Comparison of ENCODE assay signal across 17 cellular contexts in genomic region chr7:16026253-16027020, GRCh38.
A peak's percentile ranks its signal among the peaks of the same experiment; 100 is the strongest.
DNase-seq lines count a peak whose midpoint lies in the region; ATAC-seq, FAIRE-seq and TF ChIP-seq lines count a peak whose summit lies in the region.
"Had no signal": no experiment of that assay in that cellular context is flagged by ENCODE, and none has a peak within 500 bp of the region (broad histone marks: within the 10 kb centered on the region; RNA-seq: fewer than 3 reads in every experiment).

No MANE protein-coding gene starts in this region.

- TF ChIP-seq EP300 in stomach (IDR thresholded peaks at IDR 0.05): no peak

- H3K27me3 Mint-ChIP-seq in WTC11 (ENCODE audit: low read depth): no peaks in the 10 kb centered on the region
- H3K27me3 Mint-ChIP-seq: stimulated activated memory B cell treated with anti-CD40 and anti-IgM and Interleukin-4, amounts not matched to agents 10 μg/mL and 1 μg/mL and 100 μg/mL, for 72 hours had no signal

- H3K4me3 ChIP-seq in breast epithelium: no peak overlapping the region
- no peak overlapping the region for H3K4me3 ChIP-seq in left ventricle myocardium inferior
- no peak overlapping the region for H3K4me3 ChIP-seq in rectal smooth muscle tissue (ENCODE audit: low read length)
- H3K4me3 ChIP-seq in stomach: no peak overlapping the region
- H3K4me3 ChIP-seq: esophagus squamous epithelium, GM12878 had no signal

- H3K9me3 ChIP-seq in breast epithelium (no peaks in the 10 kb centered on the region), left ventricle myocardium inferior (replicated peaks) (no peaks in the 10 kb centered on the region), stomach (no peaks in the 10 kb centered on the region)
- H3K9me3 ChIP-seq: esophagus squamous epithelium, neutrophil had no signal

- H3K4me1 ChIP-seq in breast epithelium (no peaks in the 10 kb centered on the region), left ventricle myocardium inferior (peaks cover 71% of the 10 kb centered on the region), rectal smooth muscle tissue (ENCODE audit: control insufficient read depth, insufficient read depth, low read length) (peaks cover 20% of the 10 kb centered on the region), stomach (peaks cover 0 to 8% (median 1%) of the 10 kb centered on the region in 4 donors)

- H3K27ac ChIP-seq in breast epithelium: peak overlapping the region; percentile 21 to 32
- peak overlapping the region; percentile 69 for H3K27ac ChIP-seq in left ventricle myocardium inferior (replicated peaks)
- peak overlapping the region; percentile 28 for H3K27ac ChIP-seq in rectal smooth muscle tissue (ENCODE audit: low read depth, low read length)
- no peak overlapping the region for H3K27ac ChIP-seq in stomach
- H3K27ac ChIP-seq: neutrophil had no signal

- no peak overlapping the region for H3K27ac Mint-ChIP-seq in WTC11
- H3K27ac Mint-ChIP-seq: stimulated activated memory B cell treated with anti-CD40 and anti-IgM and Interleukin-4, amounts not matched to agents 10 μg/mL and 1 μg/mL and 100 μg/mL, for 72 hours had no signal

- CTCF ChIA-PET in WTC11 (lab: Charles Lee): interaction anchor here (1.2 kb wide), 1 partner anchor 305 kb away, joined by 3 read pairs; no protein-coding TSS in a partner anchor

- no peaks in the 10 kb centered on the region for H3K9me3 Mint-ChIP-seq in WTC11
- H3K9me3 Mint-ChIP-seq: stimulated activated memory B cell treated with anti-CD40 and anti-IgM and Interleukin-4, amounts not matched to agents 10 μg/mL and 1 μg/mL and 100 μg/mL, for 72 hours had no signal

- H3K36me3 Mint-ChIP-seq in WTC11: no peaks in the 10 kb centered on the region
- H3K36me3 Mint-ChIP-seq: stimulated activated memory B cell treated with anti-CD40 and anti-IgM and Interleukin-4, amounts not matched to agents 10 μg/mL and 1 μg/mL and 100 μg/mL, for 72 hours had no signal

- TF ChIP-seq POLR2A in H54 (IDR thresholded peaks at IDR 0.05; ENCODE audit: low read depth, low read length) (no peak), breast epithelium (IDR thresholded peaks at IDR 0.05) (no peak), stomach (IDR thresholded peaks at IDR 0.05) (no peak)

- intact Hi-C loops in breast epithelium (cut with DNase I; ENCODE audit: low total_unique reads) (no loop called here), left ventricle myocardium inferior (cut with micrococcal nuclease) (no loop called here), stomach (cut with DNase I; ENCODE audit: low total_unique reads) (no loop called here)

- POLR2A ChIA-PET in WTC11 (lab: Charles Lee): no interaction called here

- peak; percentile 69 for FAIRE-seq in H54 (lab: Jason Lieb, UNC)
- FAIRE-seq: GM12878, GM19239 had no signal

- H3K36me3 ChIP-seq in breast epithelium (no peaks in the 10 kb centered on the region), left ventricle myocardium inferior (no peaks in the 10 kb centered on the region), rectal smooth muscle tissue (ENCODE audit: control insufficient read depth, insufficient read depth, low read length) (no peaks in the 10 kb centered on the region), stomach (no peaks in the 10 kb centered on the region)
- H3K36me3 ChIP-seq: esophagus squamous epithelium, neutrophil had no signal

- H3K27me3 ChIP-seq in breast epithelium (no peaks in the 10 kb centered on the region), left ventricle myocardium inferior (ENCODE audit: low read depth) (no peaks in the 10 kb centered on the region), rectal smooth muscle tissue (ENCODE audit: control insufficient read depth, insufficient read depth, low read length) (no peaks in the 10 kb centered on the region), stomach (no peaks in the 10 kb centered on the region)
- H3K27me3 ChIP-seq: esophagus squamous epithelium, neutrophil had no signal

- TF ChIP-seq CTCF in breast epithelium (IDR thresholded peaks at IDR 0.05) (no peak), left ventricle myocardium inferior (IDR thresholded peaks at IDR 0.05; ENCODE audit: borderline replicate concordance) (no peak), stomach (IDR thresholded peaks at IDR 0.05) (no peak), WTC11 (IDR thresholded peaks at IDR 0.05) (no peak)

- ATAC-seq in WTC11: no peak
- ATAC-seq: GM12878 had no signal

- DNase-seq in H54 (ENCODE audit: insufficient read length, low spot score) (no peak), breast epithelium (ENCODE audit: low spot score in 2 of 2) (no peak), left ventricle myocardium inferior (peak; percentile 31), stomach (no peak), GF-D8 (lab: John Stamatoyannopoulos, UW) (no peak), WTC11 (ENCODE audit: low spot score) (no peak)
- no peak for DNase-seq in activated CD8-positive, alpha-beta memory T cell treated with anti-CD3 and anti-CD28 coated beads, Interleukin-2, amount 50 U/mL, for 48 hours
- DNase-seq: cerebellar nuclear complex; DMS79; esophagus squamous epithelium; NCI-H1417 treated with DMSO at 0.1 percent for 48 hours; stimulated activated CD4-positive, alpha-beta T cell treated with anti-CD3 and anti-CD28 coated beads, Interleukin-2, amount 100 ng/mL, for 48 hours had no signal

- 68 to 74% (median 72%) methylated on average over 10 of the region's 10 CpGs for WGBS in stomach, 5 donors

- peaks cover 13% of the 10 kb centered on the region for H3K4me1 Mint-ChIP-seq in WTC11
- H3K4me1 Mint-ChIP-seq: stimulated activated memory B cell treated with anti-CD40 and anti-IgM and Interleukin-4, amounts not matched to agents 10 μg/mL and 1 μg/mL and 100 μg/mL, for 72 hours had no signal

- no peak overlapping the region for H3K9ac ChIP-seq in rectal smooth muscle tissue (ENCODE audit: low read length)

- H3K4me3 Mint-ChIP-seq in WTC11: no peak overlapping the region
- H3K4me3 Mint-ChIP-seq: stimulated activated memory B cell treated with anti-CD40 and anti-IgM and Interleukin-4, amounts not matched to agents 10 μg/mL and 1 μg/mL and 100 μg/mL, for 72 hours had no signal

TF ChIP-seq in WTC11, 78 proteins besides CTCF, POLR2A, EP300 and RAD21:
- TF ChIP-seq ZNF396 (CRISPR knock-in tag; IDR thresholded peaks at IDR 0.05; ENCODE audit: borderline replicate concordance) (no peak), EMX1 (CRISPR knock-in tag; IDR thresholded peaks at IDR 0.05) (no peak), TCF7 (CRISPR knock-in tag; IDR thresholded peaks at IDR 0.05; ENCODE audit: low read depth) (no peak), HMGXB4 (CRISPR knock-in tag; IDR thresholded peaks at IDR 0.05) (no peak)
- TF ChIP-seq, protein P1, sequence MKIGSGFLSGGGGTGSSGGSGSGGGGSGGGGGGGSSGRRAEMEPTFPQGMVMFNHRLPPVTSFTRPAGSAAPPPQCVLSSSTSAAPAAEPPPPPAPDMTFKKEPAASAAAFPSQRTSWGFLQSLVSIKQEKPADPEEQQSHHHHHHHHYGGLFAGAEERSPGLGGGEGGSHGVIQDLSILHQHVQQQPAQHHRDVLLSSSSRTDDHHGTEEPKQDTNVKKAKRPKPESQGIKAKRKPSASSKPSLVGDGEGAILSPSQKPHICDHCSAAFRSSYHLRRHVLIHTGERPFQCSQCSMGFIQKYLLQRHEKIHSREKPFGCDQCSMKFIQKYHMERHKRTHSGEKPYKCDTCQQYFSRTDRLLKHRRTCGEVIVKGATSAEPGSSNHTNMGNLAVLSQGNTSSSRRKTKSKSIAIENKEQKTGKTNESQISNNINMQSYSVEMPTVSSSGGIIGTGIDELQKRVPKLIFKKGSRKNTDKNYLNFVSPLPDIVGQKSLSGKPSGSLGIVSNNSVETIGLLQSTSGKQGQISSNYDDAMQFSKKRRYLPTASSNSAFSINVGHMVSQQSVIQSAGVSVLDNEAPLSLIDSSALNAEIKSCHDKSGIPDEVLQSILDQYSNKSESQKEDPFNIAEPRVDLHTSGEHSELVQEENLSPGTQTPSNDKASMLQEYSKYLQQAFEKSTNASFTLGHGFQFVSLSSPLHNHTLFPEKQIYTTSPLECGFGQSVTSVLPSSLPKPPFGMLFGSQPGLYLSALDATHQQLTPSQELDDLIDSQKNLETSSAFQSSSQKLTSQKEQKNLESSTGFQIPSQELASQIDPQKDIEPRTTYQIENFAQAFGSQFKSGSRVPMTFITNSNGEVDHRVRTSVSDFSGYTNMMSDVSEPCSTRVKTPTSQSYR (CRISPR knock-in tag; IDR thresholded peaks at IDR 0.05): no peak
TF ChIP-seq in WTC11: peak in this region for 0.

Comparison
In these comparisons a context has a peak if more than half of its experiments do, and no peak if none do; other contexts are left out.
1. H3K27ac ChIP-seq: peak in breast epithelium (2 of 2), left ventricle myocardium inferior (single experiment) and rectal smooth muscle tissue (single experiment); none in stomach (0 of 5).